Comparison of ENCODE assay signal across 37 cellular contexts in the genomic region with DNA sequence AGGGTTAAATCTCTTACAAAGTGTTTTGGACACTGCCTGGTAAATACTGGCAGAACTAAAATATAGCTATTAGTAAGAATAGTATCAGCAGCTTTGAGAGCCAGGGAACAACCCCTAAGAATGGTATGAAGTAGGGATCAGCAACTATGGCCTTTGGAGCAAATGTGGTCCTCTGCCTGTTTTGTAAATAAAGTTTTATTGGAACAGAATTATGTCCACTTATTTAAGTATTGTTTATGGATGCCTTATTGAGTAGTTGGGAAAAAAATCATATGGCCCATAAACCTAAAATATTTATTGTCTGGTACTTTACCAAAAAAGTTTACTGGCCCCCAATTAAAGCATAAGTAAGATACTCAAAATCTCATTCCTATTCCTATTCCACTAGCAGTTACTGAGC.
"Had no signal": no experiment of that assay in that cellular context is flagged by ENCODE, and none has a peak within 500 bp of the region (broad histone marks: within the 10 kb centered on the region; RNA-seq: fewer than 3 reads in every experiment).

No MANE protein-coding gene starts in this region.

- H3K4me3 ChIP-seq: adrenal gland, body of pancreas, breast epithelium had no signal

- H3K27me3 ChIP-seq: adrenal gland, body of pancreas, brain microvascular endothelial cell, breast epithelium had no signal

- ATAC-seq: activated CD8-positive, alpha-beta T cell treated with anti-CD3 and anti-CD28 coated beads for 36 hours; activated naive CD4-positive, alpha-beta T cell treated with anti-CD3 and anti-CD28 coated beads, Interleukin-2, amount 50 U/mL, for 72 hours; activated T-cell treated with anti-CD3 and anti-CD28 coated beads, Interleukin-2, amount 50 U/mL, for 4 hours; activated T-cell treated with anti-CD3 and anti-CD28 coated beads, Interleukin-2, amount 50 U/mL, for 72 hours; activated T-helper 17 cell treated with anti-CD3 and anti-CD28 coated beads, Interleukin-2, amount 50 U/mL, for 72 hours; body of pancreas had no signal

- FAIRE-seq: astrocyte, TTC549 had no signal

- H3K36me3 Mint-ChIP-seq: activated CD4-positive, alpha-beta memory T cell treated with anti-CD3 and anti-CD28 coated beads for 36 hours; activated naive CD8-positive, alpha-beta T cell treated with anti-CD3 and anti-CD28 coated beads for 36 hours had no signal

- H3K4me1 ChIP-seq: body of pancreas, breast epithelium had no signal

- H3K27ac Mint-ChIP-seq: activated CD4-positive, alpha-beta memory T cell treated with anti-CD3 and anti-CD28 coated beads for 36 hours; activated CD4-positive, alpha-beta T cell treated with anti-CD3 and anti-CD28 coated beads, Interleukin-2, amount 10 ng/mL, durations not matched to agents 24 days and 14 days; activated CD8-positive, alpha-beta T cell treated with anti-CD3 and anti-CD28 coated beads for 36 hours; activated naive CD4-positive, alpha-beta T cell treated with anti-CD3 and anti-CD28 coated beads for 36 hours; activated naive CD4-positive, alpha-beta T cell treated with anti-CD3 and anti-CD28 coated beads, Interleukin-2, amount 50 U/mL, for 72 hours; activated naive CD8-positive, alpha-beta T cell treated with anti-CD3 and anti-CD28 coated beads for 36 hours; activated T-cell treated with anti-CD3 and anti-CD28 coated beads, Interleukin-2, amount 50 U/mL, for 72 hours; activated T-helper 1 cell treated with anti-CD3 and anti-CD28 coated beads, Interleukin-12 subunit alpha, Interleukin-12 subunit beta, Interleukin-2, Interleukin-4 antibody, amounts not matched to agents 30 ng/mL and 10 ng/mL and 1 ng/mL, durations not matched to agents 14 hours and 24 hours and 36 hours; activated T-helper 17 cell treated with anti-CD3 and anti-CD28 coated beads, Interleukin-2, amount 50 U/mL, for 72 hours; T-helper 1 cell treated with Interleukin-12 subunit alpha and Interleukin-12 subunit beta and Interleukin-4 antibody, amounts not matched to agents 30 μg/mL and 1 μg/mL, for 36 hours; T-helper 2 cell treated with Interferon-gamma antibody and Interleukin-4, amounts not matched to agents 5 μg/mL and 100 μg/mL, for 36 hours had no signal

- H3K36me3 ChIP-seq: adrenal gland, brain microvascular endothelial cell, breast epithelium had no signal

- H3K9me3 Mint-ChIP-seq: activated B cell treated with CpG ODN at 0.5 μM for 24 hours; activated CD4-positive, alpha-beta memory T cell treated with anti-CD3 and anti-CD28 coated beads for 36 hours; activated CD8-positive, alpha-beta T cell treated with anti-CD3 and anti-CD28 coated beads for 36 hours; activated naive CD4-positive, alpha-beta T cell treated with anti-CD3 and anti-CD28 coated beads for 36 hours; activated naive CD8-positive, alpha-beta T cell treated with anti-CD3 and anti-CD28 coated beads for 36 hours; activated T-cell treated with anti-CD3 and anti-CD28 coated beads, Interleukin-2, amount 50 U/mL, for 4 hours; activated T-helper 1 cell treated with anti-CD3 and anti-CD28 coated beads, Interleukin-12 subunit alpha, Interleukin-12 subunit beta, Interleukin-2, Interleukin-4 antibody, amounts not matched to agents 30 ng/mL and 10 ng/mL and 1 ng/mL, durations not matched to agents 14 hours and 24 hours and 36 hours; activated T-helper 17 cell treated with anti-CD3 and anti-CD28 coated beads, Interleukin-2, amount 50 U/mL, for 72 hours; T-helper 1 cell treated with Interleukin-12 subunit alpha and Interleukin-12 subunit beta and Interleukin-4 antibody, amounts not matched to agents 30 μg/mL and 1 μg/mL, for 36 hours; T-helper 2 cell treated with Interferon-gamma antibody and Interleukin-4, amounts not matched to agents 5 μg/mL and 100 μg/mL, for 36 hours had no signal

- H3K9me3 ChIP-seq: adrenal gland, body of pancreas, breast epithelium had no signal

- H3K4me3 Mint-ChIP-seq: activated B cell treated with CpG ODN at 0.5 μM for 24 hours; activated CD4-positive, alpha-beta memory T cell treated with anti-CD3 and anti-CD28 coated beads for 36 hours; activated CD4-positive, alpha-beta T cell treated with anti-CD3 and anti-CD28 coated beads, Interleukin-2, amount 10 ng/mL, durations not matched to agents 24 days and 14 days; activated CD8-positive, alpha-beta T cell treated with anti-CD3 and anti-CD28 coated beads for 36 hours; activated naive CD4-positive, alpha-beta T cell treated with anti-CD3 and anti-CD28 coated beads for 36 hours; activated naive CD8-positive, alpha-beta T cell treated with anti-CD3 and anti-CD28 coated beads for 36 hours; activated T-cell treated with anti-CD3 and anti-CD28 coated beads, Interleukin-2, amount 50 U/mL, for 4 hours; activated T-cell treated with anti-CD3 and anti-CD28 coated beads, Interleukin-2, amount 50 U/mL, for 72 hours; activated T-helper 1 cell treated with anti-CD3 and anti-CD28 coated beads, Interleukin-12 subunit alpha, Interleukin-12 subunit beta, Interleukin-2, Interleukin-4 antibody, amounts not matched to agents 30 ng/mL and 10 ng/mL and 1 ng/mL, durations not matched to agents 14 hours and 24 hours and 36 hours; activated T-helper 17 cell treated with anti-CD3 and anti-CD28 coated beads, Interleukin-2, amount 50 U/mL, for 72 hours; T-helper 1 cell treated with Interleukin-12 subunit alpha and Interleukin-12 subunit beta and Interleukin-4 antibody, amounts not matched to agents 30 μg/mL and 1 μg/mL, for 36 hours; T-helper 2 cell treated with Interferon-gamma antibody and Interleukin-4, amounts not matched to agents 5 μg/mL and 100 μg/mL, for 36 hours had no signal

- H3K27me3 Mint-ChIP-seq: activated B cell treated with CpG ODN at 0.5 μM for 24 hours; activated CD8-positive, alpha-beta T cell treated with anti-CD3 and anti-CD28 coated beads for 36 hours; activated naive CD8-positive, alpha-beta T cell treated with anti-CD3 and anti-CD28 coated beads for 36 hours; activated T-helper 17 cell treated with anti-CD3 and anti-CD28 coated beads, Interleukin-2, amount 50 U/mL, for 72 hours had no signal

- H3K27ac ChIP-seq: adrenal gland, body of pancreas, brain microvascular endothelial cell, breast epithelium, VCaP had no signal

- DNase-seq: activated B cell treated with CpG ODN at 0.5 μM for 24 hours; activated CD4-positive, alpha-beta memory T cell treated with anti-CD3 and anti-CD28 coated beads for 36 hours; activated CD4-positive, alpha-beta T cell treated with anti-CD3 and anti-CD28 coated beads for 4 hours; activated CD4-positive, alpha-beta T cell treated with anti-CD3 and anti-CD28 coated beads, Interleukin-2, amount 50 U/mL, for 1 hour; activated CD4-positive, alpha-beta T cell treated with anti-CD3 and anti-CD28 coated beads, Interleukin-2, amount 50 U/mL, for 4 hours; activated CD4-positive, CD25-positive, alpha-beta regulatory T cell treated with anti-CD3 and anti-CD28 coated beads, Interleukin-2, amount 50 U/mL, for 72 hours; activated CD8-positive, alpha-beta memory T cell treated with anti-CD3 and anti-CD28 coated beads, Interleukin-2, amount 50 U/mL, for 4 hours; activated CD8-positive, alpha-beta T cell treated with anti-CD3 and anti-CD28 coated beads for 36 hours; activated effector memory CD4-positive, alpha-beta T cell treated with anti-CD3 and anti-CD28 coated beads, Interleukin-2, amount 50 U/mL, for 16 hours; activated gamma-delta T cell treated with Interleukin-2 at 50 U/mL for 16 hours; activated naive CD4-positive, alpha-beta T cell; activated naive CD4-positive, alpha-beta T cell treated with anti-CD3 and anti-CD28 coated beads for 36 hours; activated naive CD4-positive, alpha-beta T cell treated with anti-CD3 and anti-CD28 coated beads, Interleukin-2, amount 50 U/mL, for 16 hours; activated naive CD8-positive, alpha-beta T cell treated with anti-CD3 and anti-CD28 coated beads for 36 hours; activated T-cell treated with anti-CD3 and anti-CD28 coated beads for 4 hours; activated T-cell treated with anti-CD3 and anti-CD28 coated beads, Interleukin-2, amount 50 U/mL, for 1 hour; activated T-cell treated with anti-CD3 and anti-CD28 coated beads, Interleukin-2, amount 50 U/mL, for 4 hours; activated T-cell treated with anti-CD3 and anti-CD28 coated beads, Interleukin-2, amount 50 U/mL, for 72 hours; adrenal gland; amniotic stem cell; aorta; body of pancreas; brain microvascular endothelial cell; central memory CD4-positive, alpha-beta T cell; cerebellar nuclear complex; T-helper 2 cell; T-helper 9 cell had no signal
